21 cellular contexts compared by ENCODE assay signal in the genomic region with DNA sequence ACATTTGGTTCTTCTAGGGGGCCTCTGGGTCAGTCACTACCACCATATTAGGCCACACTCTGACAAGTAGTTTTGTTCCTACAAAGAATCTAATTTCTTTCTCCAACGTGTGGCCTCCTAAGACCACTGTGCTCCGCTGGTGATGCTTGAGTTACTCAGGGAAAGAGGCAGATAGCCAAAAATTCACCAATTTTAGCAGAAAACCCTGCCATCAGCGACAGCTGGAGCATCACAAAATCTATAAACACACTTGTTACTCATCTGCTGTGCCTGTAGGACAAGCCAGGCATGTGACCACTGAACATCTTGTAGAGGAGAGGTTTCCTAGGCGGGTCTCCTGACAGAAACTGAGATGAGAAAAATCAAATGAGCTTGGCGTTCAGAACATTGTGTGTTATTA.
A peak's percentile ranks its signal among the peaks of the same experiment; 100 is the strongest.
DNase-seq lines count a peak whose midpoint lies in the region; ATAC-seq and TF ChIP-seq lines count a peak whose summit lies in the region.
"Had no signal": no experiment of that assay in that cellular context is flagged by ENCODE, and none has a peak within 500 bp of the region (broad histone marks: within the 10 kb centered on the region; RNA-seq: fewer than 3 reads in every experiment).

No MANE protein-coding gene starts in this region.

- TF ChIP-seq POLR2A in prostate gland (IDR thresholded peaks at IDR 0.05) (no peak), vagina (IDR thresholded peaks at IDR 0.05) (no peak), body of pancreas (IDR thresholded peaks at IDR 0.05) (no peak)

- H3K27me3 ChIP-seq in prostate gland (replicated peaks; ENCODE audit: insufficient read depth) (no peaks in the 10 kb centered on the region), vagina (no peaks in the 10 kb centered on the region), body of pancreas (no peaks in the 10 kb centered on the region)
- H3K27me3 ChIP-seq: right lobe of liver, thyroid gland had no signal

- WGBS in prostate gland = 62% methylated on average over 5 of the region's 5 CpGs
- WGBS in body of pancreas, 2 donors = 73 to 74% methylated on average over 5 of the region's 5 CpGs

- H3K4me3 ChIP-seq in foreskin fibroblast (ENCODE audit: low read depth in 1 of 2, low read length in 2 of 2) = no peak overlapping the region
- no peak overlapping the region for H3K4me3 ChIP-seq in prostate gland
- no peak overlapping the region for H3K4me3 ChIP-seq in vagina
- H3K4me3 ChIP-seq in body of pancreas = no peak overlapping the region
- H3K4me3 ChIP-seq: GM23338, K562, right lobe of liver, thyroid gland had no signal

- ATAC-seq in body of pancreas = no peak
- ATAC-seq in HG02678 (IDR thresholded peaks at IDR 0.05; ENCODE audit: unreplicated experiment) = no peak
- ATAC-seq: GM23338, K562, Panc1, right lobe of liver had no signal

- intact Hi-C loops in prostate gland (cut with DNase I) (loop anchor here (5.0 kb wide), 1 partner anchor 33 kb away; no protein-coding TSS in a partner anchor), vagina (cut with DNase I) (no loop called here), body of pancreas (cut with DNase I) (no loop called here)

- H3K27ac ChIP-seq in prostate gland (peak overlapping the region; percentile 46 to 60), vagina (peak overlapping the region; percentile 48), body of pancreas (no peak overlapping the region)
- H3K27ac ChIP-seq: 22Rv1, HL-60, right lobe of liver, thyroid gland had no signal

- H3K36me3 ChIP-seq in prostate gland = no peaks in the 10 kb centered on the region
- H3K36me3 ChIP-seq in vagina = no peaks in the 10 kb centered on the region
- H3K36me3 ChIP-seq in body of pancreas (replicated peaks in 1 of 2; ENCODE audit: insufficient read depth in 1 of 2, low read depth in 2 of 2) = no peaks in the 10 kb centered on the region
- H3K36me3 ChIP-seq: right lobe of liver, thyroid gland had no signal

- H3K4me1 ChIP-seq in prostate gland (replicated peaks) (no peaks in the 10 kb centered on the region), vagina (peaks cover 26% of the 10 kb centered on the region), body of pancreas (no peaks in the 10 kb centered on the region)
- H3K4me1 ChIP-seq: right lobe of liver had no signal

- DNase-seq in DMS 273 (lab: John Stamatoyannopoulos, UW; ENCODE audit: unreplicated experiment) (peak; percentile 5), DMS 273 treated with DMSO at 0.1 percent for 48 hours (lab: John Stamatoyannopoulos, UW) (no peak), foreskin fibroblast (peak; percentile 43 to 66), prostate gland (ENCODE audit: low spot score) (no peak), vagina (ENCODE audit: extremely low spot score in 2 of 2) (no peak), body of pancreas (no peak), cerebellar nuclear complex (lab: John Stamatoyannopoulos, UW) (no peak)
- DNase-seq: activated naive CD4-positive, alpha-beta T cell treated with anti-CD3 and anti-CD28 coated beads, Interleukin-2, amount 10 ng/mL, durations not matched to agents 7 days and 5 days; C1 segment of cervical spinal cord; dermis blood vessel endothelial cell; hippocampal formation; mesendoderm; NCI-H1092 treated with DMSO at 0.1 percent for 48 hours; right lobe of liver; thyroid gland had no signal

- H3K9me3 ChIP-seq in prostate gland = no peaks in the 10 kb centered on the region
- H3K9me3 ChIP-seq in vagina = no peaks in the 10 kb centered on the region
- H3K9me3 ChIP-seq in body of pancreas = no peaks in the 10 kb centered on the region
- H3K9me3 ChIP-seq: right lobe of liver, thyroid gland had no signal

- TF ChIP-seq CTCF in foreskin fibroblast (IDR thresholded peaks at IDR 0.05; ENCODE audit: low read depth, low read length) = no peak
- TF ChIP-seq CTCF in prostate gland (IDR thresholded peaks at IDR 0.05) = no peak
- no peak for TF ChIP-seq CTCF in vagina (IDR thresholded peaks at IDR 0.05)
- no peak for TF ChIP-seq CTCF in body of pancreas (IDR thresholded peaks at IDR 0.05)

Comparison
In these comparisons a context has a peak if more than half of its experiments do, and no peak if none do; other contexts are left out.
1. DNase-seq: peak in DMS 273 (single experiment) and foreskin fibroblast (2 of 2); none in DMS 273 treated with DMSO at 0.1 percent for 48 hours (single experiment), prostate gland (single experiment), vagina (0 of 2), body of pancreas (0 of 4) and cerebellar nuclear complex (0 of 2).
2. H3K27ac ChIP-seq: peak in prostate gland (2 of 2) and vagina (single experiment); none in body of pancreas (0 of 4).